In genomic region chr2:10120158-10120937, GRCh38 we compare ENCODE assay signal across 8 cellular contexts. TPM values are rescaled to one million over a fixed set of nuclear protein-coding genes. Genes with fewer than 3 reads are reported as not detected.
DNase-seq lines count a peak whose midpoint lies in the region; ATAC-seq and TF ChIP-seq lines count a peak whose summit lies in the region.

No MANE protein-coding gene starts in this region.

- CTCF ChIA-PET in BJ (lab: Yijun Ruan, JAX) = interaction anchor here (0.6 to 2.7 kb wide), 4 partner anchors 23 to 314 kb away, joined by 3 to 9 read pairs (median 4); no protein-coding TSS in a partner anchor

- ATAC-seq in HG03439 (IDR thresholded peaks at IDR 0.05; ENCODE audit: unreplicated experiment) = peak; percentile 53
- peak; percentile 71 to 74 for ATAC-seq in activated CD4-positive, CD25-positive, alpha-beta regulatory T cell treated with anti-CD3 and anti-CD28 coated beads, Interleukin-2, amount 50 U/mL, for 24 hours

- DNase-seq in BJ (ENCODE audit: low read depth) (no peak), GM19240 (ENCODE audit: insufficient read length, low spot score) (peak; percentile 91), NCI-H460 (ENCODE audit: extremely low read depth, low read depth) (peak; percentile 96), cerebellum (ENCODE audit: low spot score) (peak; percentile 87), kidney tubule cell (ENCODE audit: low spot score) (peak; percentile 96)
- peak; percentile 87 to 96 for DNase-seq in stimulated activated CD4-positive, alpha-beta T cell treated with anti-CD3 and anti-CD28 coated beads, Interleukin-1b, Interleukin-23, amount 100 ng/mL, for 4 hours (ENCODE audit: low read depth in 2 of 2)

- POLR2A ChIA-PET in BJ (lab: Charles Lee) = no interaction called here

- no peak for TF ChIP-seq CTCF in BJ (IDR thresholded peaks at IDR 0.05; ENCODE audit: insufficient read depth, low read depth, low read length)

- H3K4me3 ChIP-seq in BJ (ENCODE audit: low read depth, low read length) = peak overlapping the region; percentile 73

- no peaks in the 10 kb centered on the region for H3K27me3 ChIP-seq in BJ (ENCODE audit: control insufficient read depth, insufficient read depth, low read length)

- no peaks in the 10 kb centered on the region for H3K36me3 ChIP-seq in BJ (ENCODE audit: control insufficient read depth, insufficient read depth, low read length)

RNA-seq across cellular contexts. Expression of gene RRM2, which starts 2.2 kb away (rescaled TPM):
- 23.5 and 31.8 TPM in 2 replicates for polyA plus RNA-seq in BJ (2011; rRNA removed)
- 19.2 and 19.6 TPM in 2 replicates for polyA minus RNA-seq in BJ (2011; rRNA and poly(A)+ RNA removed)
- 62.5 and 68.7 TPM in 2 replicates for total RNA-seq in NCI-H460 (2014; rRNA removed; shearing (Covaris generic))
- 112 and 144 TPM in 2 replicates for polyA plus RNA-seq in NCI-H460 (2014; cell fraction: nucleus; rRNA removed)
- total RNA-seq in cerebellum = 18.6 TPM

RNA-seq across cellular contexts. Expression of gene CYS1, which starts 40.1 kb away (rescaled TPM):
- polyA plus RNA-seq in BJ (2011; rRNA removed) = 1.5 and 2.5 TPM in 2 replicates
- 0.82 and 1.2 TPM in 2 replicates for polyA minus RNA-seq in BJ (2011; rRNA and poly(A)+ RNA removed)
- total RNA-seq in NCI-H460 (2014; rRNA removed; shearing (Covaris generic)) = 0.14 and 0.22 TPM in 2 replicates
- polyA plus RNA-seq in NCI-H460 (2014; cell fraction: nucleus; rRNA removed) = 0.06 and 0.26 TPM in 2 replicates
- 0.45 TPM for total RNA-seq in cerebellum
